In the genomic region with DNA sequence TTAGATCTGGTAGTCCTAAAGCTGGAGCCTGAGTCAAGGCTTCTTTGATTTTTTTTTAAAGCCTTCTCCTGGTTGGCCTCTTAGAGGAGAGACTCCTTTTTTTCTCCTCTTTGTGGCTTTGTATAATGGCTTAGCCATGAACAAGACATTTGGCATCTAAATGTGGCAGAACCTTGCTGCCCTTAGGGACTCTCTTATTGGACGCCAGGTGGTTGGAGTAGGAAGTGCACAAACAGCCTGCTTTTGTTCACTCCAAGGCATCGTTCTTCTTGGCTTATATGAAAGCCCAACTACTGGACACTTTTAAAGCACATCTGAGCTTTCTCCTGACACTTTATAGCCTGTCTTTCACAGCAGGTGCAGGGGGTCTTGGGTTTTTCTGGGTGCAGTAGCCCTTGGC, we compare ENCODE assay signal across 9 cellular contexts. TPM values are rescaled to one million over a fixed set of nuclear protein-coding genes. Genes with fewer than 3 reads are reported as not detected.
DNase-seq lines count a peak whose midpoint lies in the region; ATAC-seq and TF ChIP-seq lines count a peak whose summit lies in the region.
"Had no signal": no experiment of that assay in that cellular context is flagged by ENCODE, and none has a peak within 500 bp of the region (broad histone marks: within the 10 kb centered on the region; RNA-seq: fewer than 3 reads in every experiment).

No MANE protein-coding gene starts in this region.

- peak; percentile 46; the same call in 1 of the 2 replicates for TF ChIP-seq CTCF in OCI-LY7 (conservative IDR thresholded peaks at IDR 0.05; ENCODE audit: low read length)

- no peak overlapping the region for H2BK5ac ChIP-seq in trophoblast cell (ENCODE audit: low read depth, low read length, poor library complexity)

- CTCF ChIA-PET in OCI-LY7 (lab: Charles Lee; ENCODE audit: unreplicated experiment), result no interaction called here

- H3K79me1 ChIP-seq in trophoblast cell (ENCODE audit: low read length), result peaks cover 10% of the 10 kb centered on the region

- no peaks in the 10 kb centered on the region for H3K79me2 ChIP-seq in OCI-LY7 (ENCODE audit: insufficient read depth, low read depth, low read length)
- H3K79me2 ChIP-seq in trophoblast cell (ENCODE audit: control insufficient read depth, insufficient read depth, low read length, poor library complexity), result no peaks in the 10 kb centered on the region

- no peak overlapping the region for H4K12ac ChIP-seq in trophoblast cell (ENCODE audit: low read depth, low read length)

- H2AFZ ChIP-seq in OCI-LY7 (ENCODE audit: low read length) (peak overlapping the region; percentile 1; the same call in 1 of the 2 replicates), trophoblast cell (ENCODE audit: insufficient read depth, low read length, poor library complexity) (no peak overlapping the region)

- intact Hi-C loops in OCI-LY7 (cut with micrococcal nuclease; ENCODE audit: unreplicated experiment), result no loop called here

- H3K9me2 ChIP-seq in OCI-LY7 (ENCODE audit: insufficient read depth, low read length), result no peaks in the 10 kb centered on the region

- no peak overlapping the region for H3K18ac ChIP-seq in trophoblast cell (ENCODE audit: low read length)

- H3K4me1 ChIP-seq in OCI-LY7 (ENCODE audit: insufficient read depth, low read length, poor library complexity, severe bottlenecking) (no peaks in the 10 kb centered on the region), duodenal mucosa (ENCODE audit: control insufficient read depth in 1 of 2, insufficient read depth in 2 of 2, low read length in 2 of 2) (peaks cover 9 to 10% of the 10 kb centered on the region in 2 donors), trophoblast cell (ENCODE audit: control insufficient read depth in 1 of 2, insufficient read depth in 2 of 2, low read length in 2 of 2) (peaks cover 9 to 14% of the 10 kb centered on the region in 2 experiments)

- H3K9ac ChIP-seq in duodenal mucosa (ENCODE audit: low read depth in 1 of 2, low read length in 2 of 2) (no peak overlapping the region), trophoblast cell (ENCODE audit: low read length) (no peak overlapping the region)

- no peak overlapping the region for H3K27ac ChIP-seq in OCI-LY7 (ENCODE audit: low read depth, low read length, poor library complexity, severe bottlenecking)
- no peak overlapping the region for H3K27ac ChIP-seq in duodenal mucosa (ENCODE audit: low read depth, low read length)
- H3K27ac ChIP-seq in trophoblast cell (ENCODE audit: low read depth, low read length), result no peak overlapping the region

- no peak overlapping the region for H3K4me3 ChIP-seq in OCI-LY7 (ENCODE audit: low read depth, low read length, poor library complexity, severe bottlenecking)
- peak overlapping the region; percentile 63 to 70 for H3K4me3 ChIP-seq in duodenal mucosa (ENCODE audit: low read depth in 1 of 2, low read length in 2 of 2)
- H3K4me3 ChIP-seq in trophoblast cell (ENCODE audit: low read depth, low read length), result no peak overlapping the region

- no peaks in the 10 kb centered on the region for H4K20me1 ChIP-seq in OCI-LY7 (ENCODE audit: insufficient read depth, low read length)

- H3K36me3 ChIP-seq in OCI-LY7 (ENCODE audit: insufficient read depth, low read length) (no peaks in the 10 kb centered on the region), duodenal mucosa (ENCODE audit: control insufficient read depth in 1 of 2, insufficient read depth in 2 of 2, low read length in 2 of 2) (no peaks in the 10 kb centered on the region), trophoblast cell (ENCODE audit: control insufficient read depth in 1 of 2, insufficient read depth in 2 of 2, low read length in 2 of 2) (no peaks in the 10 kb centered on the region)

- H3K4me2 ChIP-seq in OCI-LY7 (ENCODE audit: low read length) (no peak overlapping the region), trophoblast cell (ENCODE audit: low read length) (no peak overlapping the region)

- H4K91ac ChIP-seq in trophoblast cell (ENCODE audit: low read depth, low read length), result peak overlapping the region; percentile 12

- no TSS peak for BruUV-seq in OCI-LY7 (replicated peaks; lab: Mats Ljungman, UMichigan)

- H3K23ac ChIP-seq in trophoblast cell (ENCODE audit: low read length), result no peak overlapping the region

- no peak overlapping the region for H4K8ac ChIP-seq in trophoblast cell (ENCODE audit: low read depth, low read length)

- H3K9me3 ChIP-seq in OCI-LY7 (ENCODE audit: low read length) (no peaks in the 10 kb centered on the region), duodenal mucosa (ENCODE audit: control insufficient read depth in 1 of 2, low read length in 2 of 2) (peaks cover 2 to 7% of the 10 kb centered on the region in 2 donors), trophoblast cell (ENCODE audit: insufficient read depth, low read depth, low read length) (peaks cover 11% of the 10 kb centered on the region)

- H3K14ac ChIP-seq in trophoblast cell (ENCODE audit: low read length), result no peak overlapping the region

- peak; percentile 62 for DNase-seq in DMS153 (lab: John Stamatoyannopoulos, UW)
- peak; percentile 16 for DNase-seq in OCI-LY7 (ENCODE audit: low spot score)
- DNase-seq in trophoblast cell, result peak; percentile 18 to 56
- no peak for DNase-seq in NCI-H2227 (lab: John Stamatoyannopoulos, UW; ENCODE audit: unreplicated experiment)
- no peak for DNase-seq in NCI-H226

- no peak overlapping the region for H2AK5ac ChIP-seq in trophoblast cell (ENCODE audit: low read length)

- H2BK12ac ChIP-seq in trophoblast cell (ENCODE audit: low read length), result peak overlapping the region; percentile 58

- WGBS in trophoblast cell (ENCODE audit: extremely low coverage, insufficient coverage, insufficient read length), result no CpG with 5 or more reads among the region's 2 CpGs

- no peak overlapping the region for H2BK120ac ChIP-seq in trophoblast cell (ENCODE audit: insufficient read depth, low read length, poor library complexity)

- POLR2A ChIA-PET in OCI-LY7 (lab: Charles Lee), result interaction anchor here (0.6 kb wide), 2 partner anchors 36 to 313 kb away, joined by 3 to 4 read pairs; no protein-coding TSS in a partner anchor

- H3K27me3 ChIP-seq in duodenal mucosa (ENCODE audit: control insufficient read depth in 1 of 2, insufficient read depth in 2 of 2, low read length in 2 of 2) (no peaks in the 10 kb centered on the region), trophoblast cell (ENCODE audit: insufficient read depth, low read length) (no peaks in the 10 kb centered on the region)

- ATAC-seq in GM21529 (IDR thresholded peaks at IDR 0.05; ENCODE audit: unreplicated experiment), result peak; percentile 38
- ATAC-seq in HG02970 (IDR thresholded peaks at IDR 0.05; ENCODE audit: low FRiP score, unreplicated experiment), result no peak

- H3K4ac ChIP-seq in trophoblast cell (ENCODE audit: low read depth, low read length), result no peak overlapping the region

RNA-seq across cellular contexts. Expression of a gene that starts 25.0 kb away (rescaled TPM):
- not detected in 2 replicates for total RNA-seq in OCI-LY7 (2014; rRNA removed; shearing (Covaris generic))
- not detected in 2 replicates for total RNA-seq in OCI-LY7 (2022)
- not detected in 2 replicates for polyA plus RNA-seq in trophoblast cell (2013)
- total RNA-seq: NCI-H460 had no signal

Comparison
In these comparisons a context has a peak if more than half of its experiments do, and no peak if none do; other contexts are left out.
1. DNase-seq: peak in DMS153 (single experiment), OCI-LY7 (single experiment) and trophoblast cell (2 of 2); none in NCI-H2227 (single experiment) and NCI-H226 (single experiment).
2. H3K4me3 ChIP-seq: peak in duodenal mucosa (2 of 2); none in OCI-LY7 (single experiment) and trophoblast cell (single experiment).